8 cellular contexts compared by ENCODE assay signal in genomic region chr3:194572131-194572789, GRCh38.
DNase-seq lines count a peak whose midpoint lies in the region; TF ChIP-seq lines count a peak whose summit lies in the region.

No MANE protein-coding gene starts in this region.

- H3K27me3 Mint-ChIP-seq in Caco-2 (ENCODE audit: insufficient read depth, unreplicated experiment), result no peaks in the 10 kb centered on the region

- peak overlapping the region; percentile 13 for H3K4me2 ChIP-seq in parathyroid adenoma (ENCODE audit: low read length)

- H2AFZ ChIP-seq in parathyroid adenoma, result peak overlapping the region; percentile 62

- H3K9me3 ChIP-seq in Caco-2 (0 out of 2 replicates have a peak, but pooled peaks cover 2% of the 10 kb centered on the region), parathyroid adenoma (ENCODE audit: control insufficient read depth, low read length) (no peaks in the 10 kb centered on the region)

- H3K9ac ChIP-seq in parathyroid adenoma, result no peak overlapping the region

- peak overlapping the region; percentile 52 for H3K4me3 Mint-ChIP-seq in Caco-2 (ENCODE audit: unreplicated experiment)

- H3K36me3 ChIP-seq in Caco-2 (ENCODE audit: control insufficient read depth, insufficient read depth, low read length) (no peaks in the 10 kb centered on the region), parathyroid adenoma (ENCODE audit: control insufficient read depth, insufficient read depth, low read length) (no peaks in the 10 kb centered on the region)

- CTCF ChIA-PET in Caco-2 (lab: Charles Lee), result interaction anchor here (0.9 to 5.2 kb wide), 3 partner anchors 35 to 101 kb away, joined by 6 to 46 read pairs (median 9); no protein-coding TSS in a partner anchor

- H3K79me2 ChIP-seq in parathyroid adenoma, result no peaks in the 10 kb centered on the region

- no peaks in the 10 kb centered on the region for H3K27me3 ChIP-seq in Caco-2 (replicated peaks; ENCODE audit: control insufficient read depth, insufficient read depth, low read length)
- H3K27me3 ChIP-seq in parathyroid adenoma (ENCODE audit: control insufficient read depth, insufficient read depth, low read length), result no peaks in the 10 kb centered on the region

- peaks cover 6% of the 10 kb centered on the region for H3K36me3 Mint-ChIP-seq in Caco-2 (ENCODE audit: insufficient read depth, unreplicated experiment)

- no peak overlapping the region for H3K4me3 ChIP-seq in Caco-2 (ENCODE audit: low read depth, low read length)
- no peak overlapping the region for H3K4me3 ChIP-seq in parathyroid adenoma (ENCODE audit: low read depth, low read length)

- DNase-seq in Caco-2 (peak; percentile 79 to 84), SW480 (ENCODE audit: low spot score) (peak; percentile 78), fibroblast of the conjunctiva (ENCODE audit: low read depth) (peak; percentile 57), KG1 (lab: John Stamatoyannopoulos, UW) (no peak), Ammon's horn (ENCODE audit: low spot score) (no peak), NCI-H2171 (lab: John Stamatoyannopoulos, UW) (no peak)
- DNase-seq in central memory CD4-positive, alpha-beta T cell, result no peak

- TF ChIP-seq CTCF in Caco-2 (IDR thresholded peaks at IDR 0.05; ENCODE audit: insufficient read depth in 1 of 2, low read depth in 1 of 2, low read length in 1 of 2, severe bottlenecking in 1 of 2, unreplicated experiment in 1 of 2) (no peak), parathyroid adenoma (IDR thresholded peaks at IDR 0.05) (no peak)

- H3K4me1 ChIP-seq in Caco-2 (peaks cover 42% of the 10 kb centered on the region), parathyroid adenoma (peaks cover 20% of the 10 kb centered on the region)

- no TSS peak for BruUV-seq in Caco-2 (replicated peaks; lab: Mats Ljungman, UMichigan)

- H3K4me1 Mint-ChIP-seq in Caco-2 (ENCODE audit: low read depth, unreplicated experiment), result peaks cover 41% of the 10 kb centered on the region

- H3K9me3 Mint-ChIP-seq in Caco-2 (ENCODE audit: unreplicated experiment), result no peaks in the 10 kb centered on the region

- peak overlapping the region; percentile 19 for H3K27ac ChIP-seq in parathyroid adenoma

- H3K27ac Mint-ChIP-seq in Caco-2 (ENCODE audit: unreplicated experiment), result peak overlapping the region; percentile 98

- intact Hi-C loops in Caco-2 (cut with micrococcal nuclease; ENCODE audit: unreplicated experiment), result loop anchor here (1.0 to 10.0 kb wide), 5 partner anchors 35 to 237 kb away; partner anchors contain the start of gene ATP13A3

- POLR2A ChIA-PET in Caco-2 (lab: Charles Lee), result interaction anchor here (0.6 to 1.6 kb wide), 6 partner anchors 12 to 222 kb away, joined by 3 to 13 read pairs (median 6); partner anchors contain the start of gene ATP13A3

Comparison
In these comparisons a context has a peak if more than half of its experiments do, and no peak if none do; other contexts are left out.
1. DNase-seq: peak in Caco-2 (2 of 2), SW480 (single experiment) and fibroblast of the conjunctiva (single experiment); none in central memory CD4-positive, alpha-beta T cell (single experiment), KG1 (single experiment), Ammon's horn (single experiment) and NCI-H2171 (single experiment).